5 cellular contexts compared by ENCODE assay signal in genomic region chr5:116726180-116726579, GRCh38.
A peak's percentile ranks its signal among the peaks of the same experiment; 100 is the strongest.
DNase-seq lines count a peak whose midpoint lies in the region; ATAC-seq, FAIRE-seq and TF ChIP-seq lines count a peak whose summit lies in the region.
"Not testable (repeated sequence)": the region's sequence is repeated elsewhere in the genome, so short reads cannot be mapped to it uniquely, and the experiment has no call there.

No MANE protein-coding gene starts in this region.

- H4K5ac ChIP-seq in H1 (ENCODE audit: insufficient read length, low read depth, low read length): not testable (repeated sequence)

- 93% methylated on average over 2 of the region's 2 CpGs; no CpG with 5 or more reads in 1 of the 2 experiments for WGBS in H1 (ENCODE audit: extremely low coverage in 1 of 2, insufficient coverage in 1 of 2, insufficient read length in 1 of 2, insufficient replicate concordance in 2 of 2, low coverage in 1 of 2, low lambda C conversion rate in 2 of 2, missing lambda C conversion rate in 1 of 2), 2 experiments
- WGBS in trophoblast cell (ENCODE audit: extremely low coverage, insufficient coverage, insufficient read length): no CpG with 5 or more reads among the region's 2 CpGs

- ATAC-seq in GM23338, WTC11: not testable (repeated sequence)

- not testable (repeated sequence) for H3K9me3 ChIP-seq in H1 (ENCODE audit: insufficient read depth in 2 of 2, low read depth in 1 of 2, low read length in 1 of 2); cardiac muscle cell (ENCODE audit: low read depth); trophoblast cell (ENCODE audit: insufficient read depth, low read depth, low read length)

- FAIRE-seq in H1 (lab: Jason Lieb, UNC): not testable (repeated sequence)

- not testable (repeated sequence) for H3K14ac ChIP-seq in H1 (ENCODE audit: insufficient read length); trophoblast cell (ENCODE audit: low read length)

- not testable (repeated sequence) for H3K56ac ChIP-seq in H1 (replicated peaks; ENCODE audit: insufficient read length, low read depth, low read length)

- CTCF ChIA-PET in WTC11 (lab: Charles Lee): interaction anchor here (0.9 kb wide), 1 partner anchor 47 kb away, joined by 3 read pairs; no protein-coding TSS in a partner anchor
- CTCF ChIA-PET in H1 (lab: Charles Lee; ENCODE audit: partially characterized antibody): interaction anchor here (1.1 to 1.5 kb wide), 6 partner anchors 12 to 151 kb away, joined by 3 to 5 read pairs (median 4); no protein-coding TSS in a partner anchor

- H3K4me3 ChIP-seq in GM23338; H1 (ENCODE audit: extremely low read depth in 1 of 4, insufficient read depth in 2 of 4, low read depth in 3 of 4, low read length in 4 of 4); cardiac muscle cell; trophoblast cell (ENCODE audit: low read depth, low read length): not testable (repeated sequence)

- not testable (repeated sequence) for H3K27me3 Mint-ChIP-seq in GM23338 (ENCODE audit: insufficient read depth, low read depth, poor library complexity); WTC11 (ENCODE audit: low read depth)

- H2BK15ac ChIP-seq in H1 (ENCODE audit: low read length): not testable (repeated sequence)

- H4K12ac ChIP-seq in trophoblast cell (ENCODE audit: low read depth, low read length): not testable (repeated sequence)

- H3K27ac ChIP-seq in GM23338 (ENCODE audit: low read depth); H1 (ENCODE audit: low read depth, low read length); trophoblast cell (ENCODE audit: low read depth, low read length): not testable (repeated sequence)
- peak overlapping the region; percentile 69 for H3K27ac ChIP-seq in cardiac muscle cell

- POLR2A ChIA-PET in WTC11 (lab: Charles Lee); H1 (lab: Charles Lee; ENCODE audit: partially characterized antibody): not testable (repeated sequence)

- H3K4me1 Mint-ChIP-seq in GM23338: not testable (repeated sequence)
- H3K4me1 Mint-ChIP-seq in WTC11: peaks cover 12% of the 10 kb centered on the region

- H3K4ac ChIP-seq in H1 (replicated peaks; ENCODE audit: insufficient read length, low read depth, low read length); trophoblast cell (ENCODE audit: low read depth, low read length): not testable (repeated sequence)

- TF ChIP-seq CTCF in GM23338 (conservative IDR thresholded peaks at IDR 0.05; ENCODE audit: low read depth in 2 of 2); WTC11 (IDR thresholded peaks at IDR 0.05); H1 (IDR thresholded peaks at IDR 0.05; ENCODE audit: control extremely low read depth in 1 of 3, insufficient read depth in 1 of 3, low read depth in 1 of 3, low read length in 3 of 3); cardiac muscle cell (IDR thresholded peaks at IDR 0.05; ENCODE audit: low read depth, low read length): not testable (repeated sequence)

- not testable (repeated sequence) for H3K27ac Mint-ChIP-seq in GM23338, WTC11

- H2BK20ac ChIP-seq in H1 (ENCODE audit: low read length): 0 out of 2 replicates have a peak overlapping the region, but pooled peaks have one; percentile 29

- H4K20me1 ChIP-seq in GM23338 (replicated peaks; ENCODE audit: insufficient read depth); H1 (replicated peaks in 1 of 2; ENCODE audit: control insufficient read depth in 1 of 2, insufficient read depth in 2 of 2, low read length in 2 of 2): not testable (repeated sequence)

- not testable (repeated sequence) for H4K8ac ChIP-seq in H1 (ENCODE audit: extremely low read depth, insufficient read depth, low read length); trophoblast cell (ENCODE audit: low read depth, low read length)

- not testable (repeated sequence) for H2AK5ac ChIP-seq in H1 (ENCODE audit: low read depth, low read length); trophoblast cell (ENCODE audit: low read length)

- not testable (repeated sequence) for TF ChIP-seq EP300 in H1 (IDR thresholded peaks at IDR 0.05; ENCODE audit: borderline replicate concordance in 1 of 2, low read depth in 2 of 2, low read length in 2 of 2)

- H3K9ac ChIP-seq in H1 (replicated peaks in 1 of 4; ENCODE audit: extremely low read depth in 1 of 4, low read depth in 3 of 4, low read length in 3 of 4); trophoblast cell (ENCODE audit: low read length): not testable (repeated sequence)

- H3K4me3 Mint-ChIP-seq in GM23338, WTC11: not testable (repeated sequence)

- peak overlapping the region; percentile 58 for H2AFZ ChIP-seq in GM23338
- not testable (repeated sequence) for H2AFZ ChIP-seq in H1 (ENCODE audit: low read length); trophoblast cell (ENCODE audit: insufficient read depth, low read length, poor library complexity)

- H3K36me3 Mint-ChIP-seq in GM23338 (ENCODE audit: low read depth); WTC11: not testable (repeated sequence)

- not testable (repeated sequence) for H3K4me2 ChIP-seq in GM23338; H1 (ENCODE audit: insufficient read depth in 1 of 2, low read depth in 2 of 2, low read length in 2 of 2); trophoblast cell (ENCODE audit: low read length)

- not testable (repeated sequence) for H3K18ac ChIP-seq in H1 (ENCODE audit: extremely low read depth, low read length); trophoblast cell (ENCODE audit: low read length)

- not testable (repeated sequence) for H3K9me3 Mint-ChIP-seq in GM23338, WTC11

- not testable (repeated sequence) for TF ChIP-seq POLR2A in H1 (IDR thresholded peaks at IDR 0.05; ENCODE audit: control extremely low read depth in 1 of 2, low read depth in 2 of 2, low read length in 2 of 2)

- not testable (repeated sequence) for H3K9me2 ChIP-seq in GM23338 (ENCODE audit: insufficient read depth)

- H3F3A ChIP-seq in GM23338 (replicated peaks; ENCODE audit: low read depth): not testable (repeated sequence)

- H3K79me2 ChIP-seq in GM23338 (replicated peaks; ENCODE audit: insufficient read depth); H1 (ENCODE audit: control insufficient read depth in 1 of 2, insufficient read depth in 2 of 2, low read length in 2 of 2); trophoblast cell (ENCODE audit: control insufficient read depth, insufficient read depth, low read length, poor library complexity): not testable (repeated sequence)

- H3K4me1 ChIP-seq in GM23338 (ENCODE audit: insufficient read depth); H1 (replicated peaks in 1 of 4; ENCODE audit: control insufficient read depth in 3 of 4, insufficient read depth in 4 of 4, low read length in 3 of 4); trophoblast cell (ENCODE audit: control insufficient read depth in 1 of 2, insufficient read depth in 2 of 2, low read length in 2 of 2): not testable (repeated sequence)
- peaks cover 60% of the 10 kb centered on the region for H3K4me1 ChIP-seq in cardiac muscle cell (ENCODE audit: low read depth)

- H3K23me2 ChIP-seq in H1 (ENCODE audit: low read depth, low read length): not testable (repeated sequence)

- not testable (repeated sequence) for H3K23ac ChIP-seq in H1 (ENCODE audit: insufficient read length); trophoblast cell (ENCODE audit: low read length)

- H2BK5ac ChIP-seq in H1 (ENCODE audit: low read depth, low read length); trophoblast cell (ENCODE audit: low read depth, low read length, poor library complexity): not testable (repeated sequence)

- H4K91ac ChIP-seq in H1 (replicated peaks; ENCODE audit: insufficient read length, low read length); trophoblast cell (ENCODE audit: low read depth, low read length): not testable (repeated sequence)

- H3K36me3 ChIP-seq in GM23338 (ENCODE audit: insufficient read depth); H1 (ENCODE audit: control insufficient read depth in 2 of 4, insufficient read depth in 4 of 4, low read length in 3 of 4); cardiac muscle cell; trophoblast cell (ENCODE audit: control insufficient read depth in 1 of 2, insufficient read depth in 2 of 2, low read length in 2 of 2): not testable (repeated sequence)

- not testable (repeated sequence) for DNase-seq in GM23338 (ENCODE audit: low spot score); WTC11 (ENCODE audit: low spot score); H1 (ENCODE audit: low read depth in 1 of 2, low spot score in 2 of 2); cardiac muscle cell (ENCODE audit: low read depth in 1 of 2, low spot score in 1 of 2); trophoblast cell

- not testable (repeated sequence) for H3K79me1 ChIP-seq in H1 (ENCODE audit: low read depth, low read length)
- H3K79me1 ChIP-seq in trophoblast cell (ENCODE audit: low read length): peaks cover 13% of the 10 kb centered on the region

- H3K27me3 ChIP-seq in GM23338 (ENCODE audit: insufficient read depth); H1 (replicated peaks in 1 of 4; ENCODE audit: control insufficient read depth in 3 of 4, extremely low read depth in 1 of 4, insufficient read depth in 3 of 4, low read length in 3 of 4); cardiac muscle cell; trophoblast cell (ENCODE audit: insufficient read depth, low read length): not testable (repeated sequence)

- not testable (repeated sequence) for H2BK12ac ChIP-seq in H1 (ENCODE audit: low read depth, low read length)
- H2BK12ac ChIP-seq in trophoblast cell (ENCODE audit: low read length): peak overlapping the region; percentile 80

- not testable (repeated sequence) for TF ChIP-seq RAD21 in H1 (IDR thresholded peaks at IDR 0.05 in 1 of 2, conservative IDR thresholded peaks at IDR 0.05 in 1 of 2; ENCODE audit: low read depth in 2 of 2, low read length in 2 of 2)

- H2BK120ac ChIP-seq in H1 (replicated peaks; ENCODE audit: low read depth, low read length); trophoblast cell (ENCODE audit: insufficient read depth, low read length, poor library complexity): not testable (repeated sequence)

TF ChIP-seq in WTC11, 78 proteins besides CTCF, POLR2A, EP300 and RAD21:
- peak; percentile 96 for TF ChIP-seq HMGA2 (CRISPR knock-in tag; IDR thresholded peaks at IDR 0.05)
